In the genomic region with DNA sequence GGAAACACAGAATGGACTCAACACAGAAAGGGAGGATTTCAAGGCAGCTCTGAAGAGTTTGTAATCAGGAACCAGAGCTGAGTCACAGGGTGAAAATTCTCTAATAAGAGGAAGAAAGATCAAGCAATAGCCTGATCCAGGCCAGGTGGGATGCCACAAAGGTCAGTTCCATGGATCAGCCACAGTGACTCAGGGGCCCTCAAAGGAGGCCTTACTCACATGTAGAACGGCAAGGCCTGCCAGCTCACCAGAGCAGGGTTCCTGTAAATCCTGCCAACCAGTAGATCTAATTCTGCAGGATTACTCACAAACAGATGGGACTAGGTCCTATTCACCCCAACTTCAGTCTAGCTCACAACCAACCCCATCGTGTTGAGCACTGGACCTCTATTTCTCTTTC, we compare ENCODE assay signal across 19 cellular contexts.
DNase-seq lines count a peak whose midpoint lies in the region; ATAC-seq and TF ChIP-seq lines count a peak whose summit lies in the region.
"Had no signal": no experiment of that assay in that cellular context is flagged by ENCODE, and none has a peak within 500 bp of the region (broad histone marks: within the 10 kb centered on the region; RNA-seq: fewer than 3 reads in every experiment).

No MANE protein-coding gene starts in this region.

- H3K27ac ChIP-seq in SK-N-SH (ENCODE audit: low read depth in 2 of 2, low read length in 1 of 2) (no peak overlapping the region), caudate nucleus (ENCODE audit: low read depth, low read length) (no peak overlapping the region)
- H3K27ac ChIP-seq: colonic mucosa, KMS-11, upper lobe of right lung had no signal

- no peaks in the 10 kb centered on the region for H3K79me2 ChIP-seq in SK-N-SH (ENCODE audit: insufficient read depth)

- 0 out of 2 replicates have a peak overlapping the region, but pooled peaks have one; percentile 35 for H2AFZ ChIP-seq in SK-N-SH (ENCODE audit: low read depth)

- no peaks in the 10 kb centered on the region for H3F3A ChIP-seq in SK-N-SH (replicated peaks; ENCODE audit: insufficient read depth)

- H3K4me3 ChIP-seq in SK-N-SH (ENCODE audit: low read depth in 2 of 2, low read length in 1 of 2) (no peak overlapping the region), epithelial cell of proximal tubule (ENCODE audit: low read depth, low read length) (no peak overlapping the region), mucosa of descending colon (no peak overlapping the region)
- H3K4me3 ChIP-seq: colonic mucosa, upper lobe of right lung had no signal

- no peaks in the 10 kb centered on the region for H3K9me2 ChIP-seq in SK-N-SH

- H3K4me1 ChIP-seq in SK-N-SH (ENCODE audit: control insufficient read depth in 1 of 2, insufficient read depth in 2 of 2, low read depth in 1 of 2, low read length in 1 of 2) (no peaks in the 10 kb centered on the region), mucosa of descending colon (ENCODE audit: low read depth) (no peaks in the 10 kb centered on the region)
- H3K4me1 ChIP-seq: colonic mucosa, upper lobe of right lung had no signal

- TF ChIP-seq RAD21 in SK-N-SH (IDR thresholded peaks at IDR 0.05; ENCODE audit: low read length) = no peak

- H3K36me3 ChIP-seq in SK-N-SH (replicated peaks in 1 of 2; ENCODE audit: control insufficient read depth in 1 of 2, insufficient read depth in 2 of 2, low read length in 1 of 2) = no peaks in the 10 kb centered on the region
- no peaks in the 10 kb centered on the region for H3K36me3 ChIP-seq in mucosa of descending colon (ENCODE audit: low read depth)
- H3K36me3 ChIP-seq: colonic mucosa, upper lobe of right lung had no signal

- no peak for TF ChIP-seq EP300 in SK-N-SH (IDR thresholded peaks at IDR 0.05; ENCODE audit: borderline replicate concordance in 1 of 2, low read depth in 1 of 2, low read length in 1 of 2)

- ATAC-seq in SK-N-SH treated with all-trans-retinoic acid at 6 μM for 48 hours (no peak), mucosa of descending colon (no peak)
- ATAC-seq: activated T-helper 17 cell treated with anti-CD3 and anti-CD28 coated beads, Interleukin-2, amount 50 U/mL, for 72 hours; upper lobe of right lung had no signal

- no peak overlapping the region for H3K9ac ChIP-seq in SK-N-SH
- H3K9ac ChIP-seq: KMS-11 had no signal

- H3K9me3 ChIP-seq in SK-N-SH = no peaks in the 10 kb centered on the region
- no peaks in the 10 kb centered on the region for H3K9me3 ChIP-seq in mucosa of descending colon
- H3K9me3 ChIP-seq: colonic mucosa, upper lobe of right lung had no signal

- H3K27me3 ChIP-seq in SK-N-SH (ENCODE audit: insufficient read depth) = no peaks in the 10 kb centered on the region
- H3K27me3 ChIP-seq: colonic mucosa, upper lobe of right lung had no signal

- CTCF ChIA-PET in SK-N-SH (lab: Yijun Ruan, JAX) = interaction anchor here (1.0 kb wide), 1 partner anchor 18 kb away, joined by 4 read pairs; no protein-coding TSS in a partner anchor

- WGBS in SK-N-SH (ENCODE audit: low lambda C conversion rate) = 4% methylated on average over 2 of the region's 2 CpGs

- no peak overlapping the region for H3K4me2 ChIP-seq in SK-N-SH
- H3K4me2 ChIP-seq: KMS-11 had no signal

- TF ChIP-seq CTCF in SK-N-SH (IDR thresholded peaks at IDR 0.05) = no peak
- no peak for TF ChIP-seq CTCF in epithelial cell of proximal tubule (conservative IDR thresholded peaks at IDR 0.05; ENCODE audit: low read depth, low read length)
- no peak for TF ChIP-seq CTCF in mucosa of descending colon (IDR thresholded peaks at IDR 0.05)

- POLR2A ChIA-PET in SK-N-SH (lab: Yijun Ruan, JAX) = no interaction called here

- H4K20me1 ChIP-seq in SK-N-SH (ENCODE audit: insufficient read depth) = no peaks in the 10 kb centered on the region

- DNase-seq in SK-N-SH = no peak
- DNase-seq in NCI-H226 = peak; percentile 52
- peak; percentile 89 for DNase-seq in epithelial cell of proximal tubule (ENCODE audit: low read depth)
- DNase-seq in stromal cell of bone marrow (ENCODE audit: low read depth) = peak; percentile 35
- no peak for DNase-seq in HUDEP-2 (lab: John Stamatoyannopoulos, UW; ENCODE audit: unreplicated experiment in 76 of 76)
- no peak for DNase-seq in mucosa of descending colon
- DNase-seq in caudate nucleus (lab: John Stamatoyannopoulos, UW) = no peak
- DNase-seq: amniotic stem cell; colonic mucosa; GDM1; hippocampal formation; NCI-H2081; NCI-H524 treated with DMSO at 0.1 percent for 48 hours; posterior cingulate gyrus; stimulated activated naive CD4-positive, alpha-beta T cell treated with Interleukin-2 at 50 U/mL for 16 hours; upper lobe of right lung had no signal

- intact Hi-C loops in mucosa of descending colon (cut with DNase I, micrococcal nuclease) = no loop called here

TF ChIP-seq in SK-N-SH, 30 proteins besides CTCF, POLR2A, EP300 and RAD21 (continues in another document):
- TF ChIP-seq SMC3 (IDR thresholded peaks at IDR 0.05; ENCODE audit: low read depth, low read length) (no peak), PBX3 (IDR thresholded peaks at IDR 0.05) (no peak), RCOR1 (IDR thresholded peaks at IDR 0.05; ENCODE audit: low read length) (no peak), RXRA (IDR thresholded peaks at IDR 0.05; ENCODE audit: borderline replicate concordance, low read depth) (no peak), ELF1 (IDR thresholded peaks at IDR 0.05) (no peak), CHD2 (IDR thresholded peaks at IDR 0.05; ENCODE audit: low read length, partially characterized antibody) (no peak), NFIC (IDR thresholded peaks at IDR 0.05; ENCODE audit: borderline replicate concordance) (no peak), JUND (IDR thresholded peaks at IDR 0.05) (no peak), FOSL2 (IDR thresholded peaks at IDR 0.05; ENCODE audit: borderline replicate concordance, low read depth) (no peak), TEAD4 (IDR thresholded peaks at IDR 0.05; ENCODE audit: borderline replicate concordance, insufficient read depth) (no peak), GABPA (IDR thresholded peaks at IDR 0.05; ENCODE audit: low read depth) (no peak), YY1 (IDR thresholded peaks at IDR 0.05; ENCODE audit: low read depth) (no peak), MXI1 (IDR thresholded peaks at IDR 0.05; ENCODE audit: low read depth, low read length) (no peak)
- TF ChIP-seq, protein P1, sequence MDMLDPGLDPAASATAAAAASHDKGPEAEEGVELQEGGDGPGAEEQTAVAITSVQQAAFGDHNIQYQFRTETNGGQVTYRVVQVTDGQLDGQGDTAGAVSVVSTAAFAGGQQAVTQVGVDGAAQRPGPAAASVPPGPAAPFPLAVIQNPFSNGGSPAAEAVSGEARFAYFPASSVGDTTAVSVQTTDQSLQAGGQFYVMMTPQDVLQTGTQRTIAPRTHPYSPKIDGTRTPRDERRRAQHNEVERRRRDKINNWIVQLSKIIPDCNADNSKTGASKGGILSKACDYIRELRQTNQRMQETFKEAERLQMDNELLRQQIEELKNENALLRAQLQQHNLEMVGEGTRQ (IDR thresholded peaks at IDR 0.05; ENCODE audit: borderline replicate concordance, low read depth, low read length) = no peak

TF ChIP-seq in SK-N-SH treated with all-trans-retinoic acid at 6 μM for 48 hours, 23 proteins besides CTCF, POLR2A, EP300 and RAD21:
- TF ChIP-seq OSR1 (CRISPR knock-in tag; IDR thresholded peaks at IDR 0.05) = no peak
- TF ChIP-seq, protein P2, sequence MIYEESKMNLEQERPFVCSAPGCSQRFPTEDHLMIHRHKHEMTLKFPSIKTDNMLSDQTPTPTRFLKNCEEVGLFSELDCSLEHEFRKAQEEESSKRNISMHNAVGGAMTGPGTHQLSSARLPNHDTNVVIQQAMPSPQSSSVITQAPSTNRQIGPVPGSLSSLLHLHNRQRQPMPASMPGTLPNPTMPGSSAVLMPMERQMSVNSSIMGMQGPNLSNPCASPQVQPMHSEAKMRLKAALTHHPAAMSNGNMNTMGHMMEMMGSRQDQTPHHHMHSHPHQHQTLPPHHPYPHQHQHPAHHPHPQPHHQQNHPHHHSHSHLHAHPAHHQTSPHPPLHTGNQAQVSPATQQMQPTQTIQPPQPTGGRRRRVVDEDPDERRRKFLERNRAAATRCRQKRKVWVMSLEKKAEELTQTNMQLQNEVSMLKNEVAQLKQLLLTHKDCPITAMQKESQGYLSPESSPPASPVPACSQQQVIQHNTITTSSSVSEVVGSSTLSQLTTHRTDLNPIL (CRISPR knock-in tag; IDR thresholded peaks at IDR 0.05; ENCODE audit: low read depth) = no peak
- TF ChIP-seq ZNF70 (CRISPR knock-in tag; IDR thresholded peaks at IDR 0.05) = no peak
- no peak for TF ChIP-seq GLIS3 (CRISPR knock-in tag; IDR thresholded peaks at IDR 0.05)
- no peak for TF ChIP-seq ZC3H10 (CRISPR knock-in tag; IDR thresholded peaks at IDR 0.05)
- TF ChIP-seq, protein P3, sequence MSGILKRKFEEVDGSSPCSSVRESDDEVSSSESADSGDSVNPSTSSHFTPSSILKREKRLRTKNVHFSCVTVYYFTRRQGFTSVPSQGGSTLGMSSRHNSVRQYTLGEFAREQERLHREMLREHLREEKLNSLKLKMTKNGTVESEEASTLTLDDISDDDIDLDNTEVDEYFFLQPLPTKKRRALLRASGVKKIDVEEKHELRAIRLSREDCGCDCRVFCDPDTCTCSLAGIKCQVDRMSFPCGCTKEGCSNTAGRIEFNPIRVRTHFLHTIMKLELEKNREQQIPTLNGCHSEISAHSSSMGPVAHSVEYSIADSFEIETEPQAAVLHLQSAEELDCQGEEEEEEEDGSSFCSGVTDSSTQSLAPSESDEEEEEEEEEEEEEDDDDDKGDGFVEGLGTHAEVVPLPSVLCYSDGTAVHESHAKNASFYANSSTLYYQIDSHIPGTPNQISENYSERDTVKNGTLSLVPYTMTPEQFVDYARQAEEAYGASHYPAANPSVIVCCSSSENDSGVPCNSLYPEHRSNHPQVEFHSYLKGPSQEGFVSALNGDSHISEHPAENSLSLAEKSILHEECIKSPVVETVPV (CRISPR knock-in tag; IDR thresholded peaks at IDR 0.05) = no peak
- no peak for TF ChIP-seq TCF4 (CRISPR knock-in tag; IDR thresholded peaks at IDR 0.05; ENCODE audit: borderline replicate concordance)
- no peak for TF ChIP-seq PPARA (CRISPR knock-in tag; IDR thresholded peaks at IDR 0.05; ENCODE audit: borderline replicate concordance)
- TF ChIP-seq RARB (CRISPR knock-in tag; IDR thresholded peaks at IDR 0.05) = no peak

Comparison
In these comparisons a context has a peak if more than half of its experiments do, and no peak if none do; other contexts are left out.
1. DNase-seq: peak in NCI-H226 (single experiment), epithelial cell of proximal tubule (single experiment) and stromal cell of bone marrow (single experiment); none in SK-N-SH (single experiment), HUDEP-2 (0 of 76), mucosa of descending colon (0 of 3) and caudate nucleus (0 of 61).